10 cellular contexts compared by ENCODE assay signal in genomic region chr4:304987-305680, GRCh38. TPM values are rescaled to one million over a fixed set of nuclear protein-coding genes. Genes with fewer than 3 reads are reported as not detected.
DNase-seq lines count a peak whose midpoint lies in the region; ATAC-seq and TF ChIP-seq lines count a peak whose summit lies in the region.
"Had no signal": no experiment of that assay in that cellular context is flagged by ENCODE, and none has a peak within 500 bp of the region (broad histone marks: within the 10 kb centered on the region; RNA-seq: fewer than 3 reads in every experiment).

ZNF732 (minus strand) TSS chr4:305474; CDS start chr4:305310, 164 bp downstream.

- peak within 1 kb of the TSS; percentile 21 for H3K27ac ChIP-seq in ACC112 (ENCODE audit: low read depth, low read length)
- H3K27ac ChIP-seq in esophagus squamous epithelium = peak within 1 kb of the TSS in 2 of 4 donors; percentile 57
- no peak within 1 kb of the TSS for H3K27ac ChIP-seq in muscle layer of duodenum (ENCODE audit: low read length)
- H3K27ac ChIP-seq in hepatocyte = no peak within 1 kb of the TSS

- no peaks in the 10 kb centered on the region for H3K9me2 ChIP-seq in hepatocyte (replicated peaks; ENCODE audit: insufficient read depth)

- H3K36me3 ChIP-seq in ACC112 (ENCODE audit: insufficient read depth, low read length) (peaks cover 7% of the 10 kb centered on the region), esophagus squamous epithelium (no peaks in the 10 kb centered on the region), muscle layer of duodenum (ENCODE audit: control insufficient read depth in 1 of 2, insufficient read depth in 2 of 2, low read length in 2 of 2) (no peaks in the 10 kb centered on the region), hepatocyte (replicated peaks; ENCODE audit: insufficient read depth, low read depth) (no peaks in the 10 kb centered on the region)

- H3K4me1 ChIP-seq in ACC112 (ENCODE audit: control insufficient read depth, insufficient read depth, low read length, unreplicated experiment) (no peaks in the 10 kb centered on the region), esophagus squamous epithelium (peaks cover 0 to 14% (median 0%) of the 10 kb centered on the region in 3 donors), muscle layer of duodenum (ENCODE audit: control insufficient read depth in 1 of 2, insufficient read depth in 2 of 2, low read length in 2 of 2) (peaks cover 0 to 6% of the 10 kb centered on the region in 2 donors), hepatocyte (ENCODE audit: insufficient read depth) (no peaks in the 10 kb centered on the region)

- H3K4me3 ChIP-seq in ACC112 (ENCODE audit: low read depth, low read length) = peak within 1 kb of the TSS; percentile 81
- peak within 1 kb of the TSS; percentile 35 to 63 (median 58) for H3K4me3 ChIP-seq in esophagus squamous epithelium
- H3K4me3 ChIP-seq in muscle layer of duodenum (ENCODE audit: low read depth in 1 of 2, low read length in 2 of 2) = peak within 1 kb of the TSS; percentile 30 to 76
- H3K4me3 ChIP-seq in hepatocyte = no peak within 1 kb of the TSS

- H3K79me2 ChIP-seq in ACC112 (ENCODE audit: control insufficient read depth, insufficient read depth, low read length, unreplicated experiment) (peaks cover 15% of the 10 kb centered on the region), hepatocyte (no peaks in the 10 kb centered on the region)

- ATAC-seq in HG02763 (IDR thresholded peaks at IDR 0.05; ENCODE audit: unreplicated experiment) = no peak

- H4K20me1 ChIP-seq in hepatocyte (ENCODE audit: insufficient read depth, poor library complexity, severe bottlenecking) = no peaks in the 10 kb centered on the region

- WGBS in esophagus squamous epithelium, 2 donors = 3 to 18% methylated on average over 8 to 19 of the region's 53 CpGs
- 93% methylated on average over 41 of the region's 53 CpGs for WGBS in hepatocyte (ENCODE audit: low lambda C conversion rate, missing lambda C conversion rate)

- DNase-seq in NCI-H2029 treated with DMSO at 0.1 percent for 48 hours (lab: John Stamatoyannopoulos, UW) (peak; percentile 6), esophagus squamous epithelium (lab: John Stamatoyannopoulos, UW) (no peak), T-helper 1 cell (no peak), GM10266 (ENCODE audit: extremely low spot score) (no peak), hepatocyte (ENCODE audit: low spot score) (no peak)

- H3K27me3 ChIP-seq in ACC112 (ENCODE audit: insufficient read depth, low read length) (no peaks in the 10 kb centered on the region), esophagus squamous epithelium (peaks cover 0 to 7% (median 0%) of the 10 kb centered on the region in 4 donors), muscle layer of duodenum (ENCODE audit: low read depth, low read length) (peaks cover 3% of the 10 kb centered on the region), hepatocyte (no peaks in the 10 kb centered on the region)

- peak within 1 kb of the TSS; percentile 45 for H2AFZ ChIP-seq in ACC112 (ENCODE audit: low read length, unreplicated experiment)
- no peak within 1 kb of the TSS for H2AFZ ChIP-seq in hepatocyte

- H3K4me2 ChIP-seq in hepatocyte = no peak within 1 kb of the TSS

- H3K9me3 ChIP-seq in esophagus squamous epithelium = peaks cover 0 to 10% (median 0%) of the 10 kb centered on the region in 3 donors
- H3K9me3 ChIP-seq in muscle layer of duodenum (ENCODE audit: control insufficient read depth in 1 of 2, low read length in 2 of 2) = peaks cover 0 to 8% of the 10 kb centered on the region in 2 donors
- H3K9me3 ChIP-seq in hepatocyte (ENCODE audit: low read depth) = no peaks in the 10 kb centered on the region

- intact Hi-C loops in esophagus squamous epithelium (cut with DNase I) = no loop called here

- TF ChIP-seq POLR2A in esophagus squamous epithelium (IDR thresholded peaks at IDR 0.05) = no peak

- TF ChIP-seq CTCF in esophagus squamous epithelium (IDR thresholded peaks at IDR 0.05) = no peak
- TF ChIP-seq CTCF in GM10266 (IDR thresholded peaks at IDR 0.05; ENCODE audit: control insufficient read depth, insufficient read depth, low read depth, missing control alignments) = no peak
- no peak for TF ChIP-seq CTCF in hepatocyte (IDR thresholded peaks at IDR 0.05; ENCODE audit: poor library complexity)

RNA-seq across cellular contexts. Expression of gene ZNF732, which starts in this region (rescaled TPM):
- total RNA-seq in esophagus squamous epithelium = 1 to 10 TPM; 1.4 to 2.3 (median 1.7) TPM
- total RNA-seq in hepatocyte = not detected in 2 replicates
- polyA plus RNA-seq in hepatocyte = not detected in 2 replicates
- total RNA-seq: mononuclear cell, NCI-H460 had no signal
